In the genomic region with DNA sequence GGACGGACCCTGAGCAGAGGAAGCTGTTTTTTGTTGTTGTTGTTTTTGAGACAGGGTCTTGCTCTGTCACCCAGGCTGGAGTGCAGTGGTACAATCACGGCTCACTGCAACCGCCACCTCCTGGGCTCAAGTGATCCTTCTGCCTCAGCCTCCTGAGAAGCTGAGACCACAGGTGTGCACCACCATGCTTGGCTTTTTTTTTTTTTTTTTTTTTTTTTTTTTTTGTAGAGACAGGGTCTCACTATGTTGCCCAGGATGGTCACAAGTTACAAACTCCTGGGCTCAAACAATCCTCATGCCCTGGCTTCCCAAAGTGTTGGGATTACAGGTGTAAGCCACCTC, we compare ENCODE assay signal across 7 cellular contexts. TPM values are rescaled to one million over a fixed set of nuclear protein-coding genes. Genes with fewer than 3 reads are reported as not detected.
DNase-seq lines count a peak whose midpoint lies in the region; ATAC-seq, FAIRE-seq and TF ChIP-seq lines count a peak whose summit lies in the region.
"Not testable (repeated sequence)": the region's sequence is repeated elsewhere in the genome, so short reads cannot be mapped to it uniquely, and the experiment has no call there.

No MANE protein-coding gene starts in this region.

- H3K9me3 ChIP-seq in HEK293 (ENCODE audit: control insufficient read depth, insufficient read depth, low read depth, low read length); adipocyte (ENCODE audit: control insufficient read depth, low read length); endothelial cell of umbilical vein (replicated peaks; ENCODE audit: control insufficient read depth, insufficient read depth, low read length); left ventricle myocardium inferior (replicated peaks); mesodermal cell (ENCODE audit: control insufficient read depth, low read length); gastrocnemius medialis; thoracic aorta: not testable (repeated sequence)

- H3K9me1 ChIP-seq in endothelial cell of umbilical vein (replicated peaks; ENCODE audit: control insufficient read depth, extremely low read depth, insufficient read depth, low read length) = not testable (repeated sequence)

- not testable (repeated sequence) for H3K4me2 ChIP-seq in endothelial cell of umbilical vein (ENCODE audit: insufficient read depth, low read length)

- not testable (repeated sequence) for TF ChIP-seq POLR2A in endothelial cell of umbilical vein (IDR thresholded peaks at IDR 0.05; ENCODE audit: low read depth, low read length); gastrocnemius medialis (IDR thresholded peaks at IDR 0.05)

- not testable (repeated sequence) for H3K79me2 ChIP-seq in endothelial cell of umbilical vein (ENCODE audit: control insufficient read depth, insufficient read depth, low read length)

- peak overlapping the region; percentile 48 for H3K9ac ChIP-seq in adipocyte (ENCODE audit: low read length)
- not testable (repeated sequence) for H3K9ac ChIP-seq in endothelial cell of umbilical vein (replicated peaks; ENCODE audit: extremely low read depth, insufficient read depth, low read length)

- not testable (repeated sequence) for H4K20me1 ChIP-seq in endothelial cell of umbilical vein (replicated peaks; ENCODE audit: control insufficient read depth, extremely low read depth, insufficient read depth, low read length)

- WGBS in mesodermal cell (ENCODE audit: insufficient coverage in 2 of 2), 2 experiments = 98 to 100% methylated on average over 1 to 3 of the region's 3 CpGs

- BruUV-seq in endothelial cell of umbilical vein (replicated peaks; lab: Mats Ljungman, UMichigan) = not testable (repeated sequence)

- FAIRE-seq in endothelial cell of umbilical vein (lab: Jason Lieb, UNC) = peak; percentile 15

- not testable (repeated sequence) for ATAC-seq in gastrocnemius medialis; thoracic aorta (ENCODE audit: insufficient number of reproducible peaks, low FRiP score, low read depth)

- not testable (repeated sequence) for TF ChIP-seq CTCF in HEK293 (tag by site-specific recombination; IDR thresholded peaks at IDR 0.05); endothelial cell of umbilical vein (IDR thresholded peaks at IDR 0.05; ENCODE audit: extremely low read depth in 1 of 2, insufficient read depth in 1 of 2, low read depth in 1 of 2, low read length in 2 of 2); left ventricle myocardium inferior (IDR thresholded peaks at IDR 0.05; ENCODE audit: borderline replicate concordance); gastrocnemius medialis (IDR thresholded peaks at IDR 0.05 in 4 of 5, conservative IDR thresholded peaks at IDR 0.05 in 1 of 5); thoracic aorta (IDR thresholded peaks at IDR 0.05)

- not testable (repeated sequence) for H3K4me3 ChIP-seq in HEK293 (ENCODE audit: low read depth, low read length); adipocyte (ENCODE audit: low read length); endothelial cell of umbilical vein (replicated peaks in 1 of 3; ENCODE audit: insufficient read depth in 1 of 3, low read depth in 1 of 3, low read length in 3 of 3); left ventricle myocardium inferior; mesodermal cell (ENCODE audit: extremely low read depth, insufficient read depth, low read length, poor library complexity, severe bottlenecking); gastrocnemius medialis; thoracic aorta

- H3K27ac ChIP-seq in HEK293 (ENCODE audit: extremely low read depth, low read depth, low read length); endothelial cell of umbilical vein (ENCODE audit: insufficient read depth, low read depth, low read length): not testable (repeated sequence)
- H3K27ac ChIP-seq in left ventricle myocardium inferior (replicated peaks) (peak overlapping the region; percentile 79), mesodermal cell (ENCODE audit: low read depth, low read length, severe bottlenecking) (peak overlapping the region; percentile 47), gastrocnemius medialis (peak overlapping the region; percentile 40 to 70 (median 50)), thoracic aorta (peak overlapping the region; percentile 17 to 40)

- not testable (repeated sequence) for H3K27me3 ChIP-seq in adipocyte (replicated peaks; ENCODE audit: control insufficient read depth, insufficient read depth, low read length); endothelial cell of umbilical vein (ENCODE audit: control insufficient read depth in 2 of 2, insufficient read depth in 2 of 2, low read length in 2 of 2); left ventricle myocardium inferior (ENCODE audit: low read depth); gastrocnemius medialis; thoracic aorta (replicated peaks; ENCODE audit: insufficient read depth)

- dilution Hi-C loops in endothelial cell of umbilical vein (cut with MboI; ENCODE audit: extremely low pct_ligation_motif_present, low sequenced_read_pairs) = not testable (repeated sequence)

- DNase-seq in adipocyte (ENCODE audit: low read depth); endothelial cell of umbilical vein (ENCODE audit: low read depth, low spot score); left ventricle myocardium inferior; gastrocnemius medialis; thoracic aorta (ENCODE audit: low spot score): not testable (repeated sequence)

- in situ Hi-C loops in gastrocnemius medialis (cut with MboI; ENCODE audit: low sequenced_read_pairs in 4 of 4) = not testable (repeated sequence)

- not testable (repeated sequence) for H3K4me1 ChIP-seq in HEK293 (ENCODE audit: control insufficient read depth, insufficient read depth, low read length); endothelial cell of umbilical vein (ENCODE audit: control insufficient read depth, extremely low read depth, insufficient read depth, low read length); mesodermal cell (ENCODE audit: control insufficient read depth, insufficient read depth, low read length, poor library complexity, severe bottlenecking)
- H3K4me1 ChIP-seq in adipocyte (ENCODE audit: control insufficient read depth, insufficient read depth, low read length) (peaks cover 40% of the 10 kb centered on the region), left ventricle myocardium inferior (peaks cover 80% of the 10 kb centered on the region), gastrocnemius medialis (peaks cover 40 to 49% of the 10 kb centered on the region in 2 donors), thoracic aorta (ENCODE audit: control insufficient read depth in 1 of 2, low read depth in 2 of 2) (peaks cover 7 to 46% of the 10 kb centered on the region in 2 donors)

- H3K36me3 ChIP-seq in HEK293 (ENCODE audit: control insufficient read depth in 2 of 2, insufficient read depth in 1 of 2, low read length in 2 of 2) = peaks cover 0 to 31% of the 10 kb centered on the region in 2 experiments; a peak in 1 of 3 replicates
- H3K36me3 ChIP-seq in adipocyte (ENCODE audit: control insufficient read depth, insufficient read depth, low read length, severe bottlenecking) = peaks cover 40% of the 10 kb centered on the region
- peaks cover 0 to 22% of the 10 kb centered on the region in 2 experiments for H3K36me3 ChIP-seq in endothelial cell of umbilical vein (ENCODE audit: control insufficient read depth in 2 of 2, extremely low read depth in 1 of 2, insufficient read depth in 2 of 2, low read length in 2 of 2)
- peaks cover 45% of the 10 kb centered on the region for H3K36me3 ChIP-seq in left ventricle myocardium inferior
- peaks cover 44% of the 10 kb centered on the region for H3K36me3 ChIP-seq in mesodermal cell (ENCODE audit: control insufficient read depth, insufficient read depth, low read length)
- H3K36me3 ChIP-seq in gastrocnemius medialis = peaks cover 0 to 38% of the 10 kb centered on the region in 2 donors
- peaks cover 33% of the 10 kb centered on the region for H3K36me3 ChIP-seq in thoracic aorta

- POLR2A ChIA-PET in HEK293 (lab: Yijun Ruan, JAX) (interaction anchor here (0.6 to 0.7 kb wide), 2 partner anchors 77 to 209 kb away, joined by 4 to 7 read pairs; no protein-coding TSS in a partner anchor), endothelial cell of umbilical vein (lab: Charles Lee) (interaction anchor here (0.7 kb wide), 1 partner anchor 38 kb away, joined by 4 read pairs; no protein-coding TSS in a partner anchor)

- intact Hi-C loops in endothelial cell of umbilical vein (cut with micrococcal nuclease); left ventricle myocardium inferior (cut with micrococcal nuclease); gastrocnemius medialis (cut with DNase I; ENCODE audit: low total_unique reads): not testable (repeated sequence)

- CTCF ChIA-PET in HEK293 (lab: Yijun Ruan, JAX) = interaction anchor here (0.6 to 4.5 kb wide), 6 partner anchors 16 to 495 kb away, joined by 3 to 27 read pairs (median 4); partner anchors contain the start of gene TSFM
- CTCF ChIA-PET in endothelial cell of umbilical vein (lab: Charles Lee) = interaction anchor here (1.1 to 6.4 kb wide), 2 partner anchors 15 to 79 kb away, joined by 5 to 47 read pairs; no protein-coding TSS in a partner anchor

- H2AFZ ChIP-seq in endothelial cell of umbilical vein (ENCODE audit: low read depth, low read length) = not testable (repeated sequence)

RNA-seq across cellular contexts. Expression of gene AVIL, which starts 0.6 kb away (rescaled TPM):
- total RNA-seq in endothelial cell of umbilical vein (2.2 and 3.0 TPM in 2 replicates), left ventricle myocardium inferior (2.1 TPM), gastrocnemius medialis (10 to 100 TPM in 1 of 4 donors, 1 to 10 TPM in 2, under 1 TPM in 1; 0.78 to 22.7 (median 4.3) TPM), thoracic aorta (10 to 100 TPM in 1 of 2 donors, 1 to 10 TPM in 1; 2.2 to 15.3 TPM)
- polyA plus RNA-seq in endothelial cell of umbilical vein = 1.0 and 1.1 TPM in 2 replicates
- 0.50 and 0.96 TPM in 2 replicates for polyA plus RNA-seq in endothelial cell of umbilical vein (2011; cell fraction: cytosol; rRNA removed)
- polyA plus RNA-seq in endothelial cell of umbilical vein (2011; cell fraction: nucleus; rRNA removed) = 9.2 and 11.1 TPM in 2 replicates
- 1.4 and 2.0 TPM in 2 replicates for polyA plus RNA-seq in endothelial cell of umbilical vein (2012)
- polyA minus RNA-seq in endothelial cell of umbilical vein = 2.4 and 3.1 TPM in 2 replicates
- polyA minus RNA-seq in endothelial cell of umbilical vein (2011; cell fraction: cytosol; rRNA and poly(A)+ RNA removed) = not detected
- 4.6 and 8.9 TPM in 2 replicates for polyA minus RNA-seq in endothelial cell of umbilical vein (2011; cell fraction: nucleus; rRNA and poly(A)+ RNA removed)
- polyA plus RNA-seq in mesodermal cell (2013, experiment 1 of 2) = 0.29 TPM
- polyA plus RNA-seq in mesodermal cell (2013, experiment 2 of 2) = 0.61 TPM

RNA-seq across cellular contexts. Expression of gene CTDSP2, which starts 28.6 kb away (rescaled TPM):
- total RNA-seq in endothelial cell of umbilical vein (128 and 142 TPM in 2 replicates), left ventricle myocardium inferior (82.6 TPM), gastrocnemius medialis (100 to 1,000 TPM in 1 of 4 donors, 10 to 100 TPM in 3; 66.0 to 116 (median 83.4) TPM), thoracic aorta (100 to 1,000 TPM; 170 to 222 TPM)
- 120 and 146 TPM in 2 replicates for polyA plus RNA-seq in endothelial cell of umbilical vein
- polyA plus RNA-seq in endothelial cell of umbilical vein (2011; cell fraction: cytosol; rRNA removed) = 159 and 167 TPM in 2 replicates
- polyA plus RNA-seq in endothelial cell of umbilical vein (2011; cell fraction: nucleus; rRNA removed) = 177 and 178 TPM in 2 replicates
- 99.2 and 104 TPM in 2 replicates for polyA plus RNA-seq in endothelial cell of umbilical vein (2012)
- polyA minus RNA-seq in endothelial cell of umbilical vein = 215 and 262 TPM in 2 replicates
- polyA minus RNA-seq in endothelial cell of umbilical vein (2011; cell fraction: cytosol; rRNA and poly(A)+ RNA removed) = 45.4 TPM
- 94.7 and 98.2 TPM in 2 replicates for polyA minus RNA-seq in endothelial cell of umbilical vein (2011; cell fraction: nucleus; rRNA and poly(A)+ RNA removed)
- polyA plus RNA-seq in mesodermal cell (2013, experiment 1 of 2) = 123 TPM
- 121 TPM for polyA plus RNA-seq in mesodermal cell (2013, experiment 2 of 2)

RNA-seq across cellular contexts. Expression of gene TSFM, which starts 35.4 kb away (rescaled TPM):
- 39.3 and 41.8 TPM in 2 replicates for total RNA-seq in endothelial cell of umbilical vein
- polyA plus RNA-seq in endothelial cell of umbilical vein = 13.2 and 16.5 TPM in 2 replicates
- 19.1 and 20.8 TPM in 2 replicates for polyA plus RNA-seq in endothelial cell of umbilical vein (2011; cell fraction: cytosol; rRNA removed)
- polyA plus RNA-seq in endothelial cell of umbilical vein (2011; cell fraction: nucleus; rRNA removed) = 11.5 and 11.9 TPM in 2 replicates
- 34.8 and 43.8 TPM in 2 replicates for polyA plus RNA-seq in endothelial cell of umbilical vein (2012)
- 7.5 and 8.4 TPM in 2 replicates for polyA minus RNA-seq in endothelial cell of umbilical vein
- polyA minus RNA-seq in endothelial cell of umbilical vein (2011; cell fraction: cytosol; rRNA and poly(A)+ RNA removed) = 29.2 TPM
- polyA minus RNA-seq in endothelial cell of umbilical vein (2011; cell fraction: nucleus; rRNA and poly(A)+ RNA removed) = 6.8 and 8.5 TPM in 2 replicates
- total RNA-seq in left ventricle myocardium inferior = 53.7 TPM
- 22.6 TPM for polyA plus RNA-seq in mesodermal cell (2013, experiment 1 of 2)
- 21.7 TPM for polyA plus RNA-seq in mesodermal cell (2013, experiment 2 of 2)
- total RNA-seq in gastrocnemius medialis = 10 to 100 TPM; 37.6 to 47.5 (median 40.1) TPM
- total RNA-seq in thoracic aorta = 10 to 100 TPM; 15.4 to 19.3 TPM

RNA-seq across cellular contexts. Expression of gene EEF1AKMT3, which starts 45.5 kb away (rescaled TPM):
- 6.6 and 8.8 TPM in 2 replicates for total RNA-seq in endothelial cell of umbilical vein
- 7.3 and 7.9 TPM in 2 replicates for polyA plus RNA-seq in endothelial cell of umbilical vein
- polyA plus RNA-seq in endothelial cell of umbilical vein (2011; cell fraction: cytosol; rRNA removed) = 6.6 and 8.3 TPM in 2 replicates
- 3.3 and 4.3 TPM in 2 replicates for polyA plus RNA-seq in endothelial cell of umbilical vein (2011; cell fraction: nucleus; rRNA removed)
- 9.1 and 9.9 TPM in 2 replicates for polyA plus RNA-seq in endothelial cell of umbilical vein (2012)
- polyA minus RNA-seq in endothelial cell of umbilical vein = 9.6 and 9.9 TPM in 2 replicates
- 2.0 TPM for polyA minus RNA-seq in endothelial cell of umbilical vein (2011; cell fraction: cytosol; rRNA and poly(A)+ RNA removed)
- polyA minus RNA-seq in endothelial cell of umbilical vein (2011; cell fraction: nucleus; rRNA and poly(A)+ RNA removed) = 1.2 and 3.0 TPM in 2 replicates
- total RNA-seq in left ventricle myocardium inferior = 0.99 TPM
- polyA plus RNA-seq in mesodermal cell (2013, experiment 1 of 2) = 6.4 TPM
- 5.1 TPM for polyA plus RNA-seq in mesodermal cell (2013, experiment 2 of 2)
- 1 to 10 TPM in 3 of 4 donors, under 1 TPM in 1; 0.82 to 2.0 (median 1.0) TPM for total RNA-seq in gastrocnemius medialis
- total RNA-seq in thoracic aorta = 1 to 10 TPM; 7.0 to 9.7 TPM

RNA-seq across cellular contexts. Expression of gene METTL1, which starts 46.1 kb away (rescaled TPM):
- 24.3 and 24.8 TPM in 2 replicates for total RNA-seq in endothelial cell of umbilical vein
- 23.6 and 25.0 TPM in 2 replicates for polyA plus RNA-seq in endothelial cell of umbilical vein
- polyA plus RNA-seq in endothelial cell of umbilical vein (2011; cell fraction: cytosol; rRNA removed) = 23.0 and 29.2 TPM in 2 replicates
- polyA plus RNA-seq in endothelial cell of umbilical vein (2011; cell fraction: nucleus; rRNA removed) = 34.3 and 39.3 TPM in 2 replicates
- 31.2 and 36.8 TPM in 2 replicates for polyA plus RNA-seq in endothelial cell of umbilical vein (2012)
- polyA minus RNA-seq in endothelial cell of umbilical vein = 20.6 and 21.3 TPM in 2 replicates
- polyA minus RNA-seq in endothelial cell of umbilical vein (2011; cell fraction: cytosol; rRNA and poly(A)+ RNA removed) = 20.5 TPM
- 23.4 and 23.6 TPM in 2 replicates for polyA minus RNA-seq in endothelial cell of umbilical vein (2011; cell fraction: nucleus; rRNA and poly(A)+ RNA removed)
- total RNA-seq in left ventricle myocardium inferior = 6.8 TPM
- polyA plus RNA-seq in mesodermal cell (2013, experiment 1 of 2) = 13.9 TPM
- polyA plus RNA-seq in mesodermal cell (2013, experiment 2 of 2) = 14.4 TPM
- 10 to 100 TPM in 3 of 4 donors, 1 to 10 TPM in 1; 6.5 to 22.7 (median 17.9) TPM for total RNA-seq in gastrocnemius medialis
- total RNA-seq in thoracic aorta = 10 to 100 TPM; 10.4 to 13.5 TPM
